19 cellular contexts compared by ENCODE assay signal in genomic region chr17:33506889-33507650, GRCh38.
A peak's percentile ranks its signal among the peaks of the same experiment; 100 is the strongest.
DNase-seq lines count a peak whose midpoint lies in the region; ATAC-seq, FAIRE-seq and TF ChIP-seq lines count a peak whose summit lies in the region.
"Had no signal": no experiment of that assay in that cellular context is flagged by ENCODE, and none has a peak within 500 bp of the region (broad histone marks: within the 10 kb centered on the region; RNA-seq: fewer than 3 reads in every experiment).

No MANE protein-coding gene starts in this region.

- no peak for FAIRE-seq in GM12878 (lab: Jason Lieb, UNC)
- FAIRE-seq: A549 had no signal

- TF ChIP-seq POLR2A in GM12878 (IDR thresholded peaks at IDR 0.05; ENCODE audit: low read depth, low read length) (no peak), vagina (IDR thresholded peaks at IDR 0.05) (no peak)

- TF ChIP-seq CTCF in GM12878 (IDR thresholded peaks at IDR 0.05 in 2 of 3, conservative IDR thresholded peaks at IDR 0.05 in 1 of 3; ENCODE audit: control insufficient read depth in 2 of 3, extremely low read depth in 1 of 3, insufficient read depth in 1 of 3, low read depth in 3 of 3, low read length in 3 of 3), result no peak
- no peak for TF ChIP-seq CTCF in vagina (IDR thresholded peaks at IDR 0.05)
- no peak for TF ChIP-seq CTCF in colonic mucosa (IDR thresholded peaks at IDR 0.05)

- no peak overlapping the region for H3K9ac ChIP-seq in GM12878 (ENCODE audit: control insufficient read depth, insufficient read depth, low read length)
- H3K9ac ChIP-seq in colonic mucosa (ENCODE audit: low read depth in 2 of 2, low read length in 2 of 2), result no peak overlapping the region

- no peak for TF ChIP-seq EP300 in GM12878 (IDR thresholded peaks at IDR 0.05; ENCODE audit: borderline replicate concordance in 1 of 2, control insufficient read depth in 1 of 2, low read depth in 2 of 2, low read length in 2 of 2)

- H3K36me3 ChIP-seq in GM12878 (ENCODE audit: control insufficient read depth in 2 of 2, insufficient read depth in 2 of 2, low read length in 1 of 2) (no peaks in the 10 kb centered on the region), vagina (no peaks in the 10 kb centered on the region), MG63 (no peaks in the 10 kb centered on the region), colonic mucosa (no peaks in the 10 kb centered on the region)
- H3K36me3 ChIP-seq: ascending aorta had no signal

- intact Hi-C loops in left ventricle myocardium superior (cut with micrococcal nuclease), result no loop called here
- intact Hi-C loops in Right ventricle myocardium superior (cut with DNase I), result no loop called here
- intact Hi-C loops in GM12878 (cut with micrococcal nuclease; ENCODE audit: unreplicated experiment), result no loop called here
- intact Hi-C loops in vagina (cut with DNase I), result no loop called here
- intact Hi-C loops in colonic mucosa (cut with DNase I), result no loop called here

- POLR2A ChIA-PET in GM12878 (lab: Charles Lee), result no interaction called here

- no peaks in the 10 kb centered on the region for H3K4me1 ChIP-seq in GM12878 (ENCODE audit: control insufficient read depth, insufficient read depth, low read length)
- no peaks in the 10 kb centered on the region for H3K4me1 ChIP-seq in vagina
- no peaks in the 10 kb centered on the region for H3K4me1 ChIP-seq in colonic mucosa
- H3K4me1 ChIP-seq: A549, ascending aorta had no signal

- ATAC-seq in left ventricle myocardium superior, result peak; percentile 36
- ATAC-seq in Right ventricle myocardium superior (ENCODE audit: poor library complexity), result no peak
- peak; percentile 48 for ATAC-seq in GM12878
- ATAC-seq in left lobe of liver, result peak; percentile 55
- ATAC-seq: A549; esophagus mucosa; stimulated activated effector memory CD8-positive, alpha-beta T cell treated with anti-CD3 and anti-CD28 coated beads, Interleukin-12 subunit alpha, Interleukin-12 subunit beta, amount 100 ng/mL, for 72 hours had no signal

- SMC1A ChIA-PET in GM12878 (lab: Charles Lee; ENCODE audit: uncharacterized antibody, unreplicated experiment), result no interaction called here

- H3K9me3 ChIP-seq in GM12878 (replicated peaks; ENCODE audit: control insufficient read depth, insufficient read depth, low read length), result no peaks in the 10 kb centered on the region
- no peaks in the 10 kb centered on the region for H3K9me3 ChIP-seq in vagina
- no peaks in the 10 kb centered on the region for H3K9me3 ChIP-seq in MG63
- H3K9me3 ChIP-seq in colonic mucosa, result no peaks in the 10 kb centered on the region
- H3K9me3 ChIP-seq: A549, ascending aorta had no signal

- no peak overlapping the region for H3K27ac ChIP-seq in GM12878 (ENCODE audit: control insufficient read depth, insufficient read depth)
- peak overlapping the region; percentile 8 for H3K27ac ChIP-seq in vagina
- no peak overlapping the region for H3K27ac ChIP-seq in colonic mucosa
- H3K27ac ChIP-seq: A549, ascending aorta had no signal

- 32% methylated on average over 11 of the region's 11 CpGs for WGBS in GM12878 (ENCODE audit: insufficient coverage, insufficient replicate concordance, low lambda C conversion rate, missing lambda C conversion rate)

- CTCF ChIA-PET in GM12878 (lab: Yijun Ruan, JAX), result interaction anchor here (1.5 to 1.8 kb wide), 2 partner anchors 12 to 49 kb away, joined by 4 to 11 read pairs; no protein-coding TSS in a partner anchor

- no peak for TF ChIP-seq RAD21 in GM12878 (IDR thresholded peaks at IDR 0.05; ENCODE audit: insufficient read depth, low read depth, low read length)

- no TSS peak for BruUV-seq in GM12878 (replicated peaks; lab: Mats Ljungman, UMichigan)

- in situ Hi-C loops in GM12878 (cut with MboI), result no loop called here

- RAD21 ChIA-PET in GM12878 (lab: Charles Lee; ENCODE audit: unreplicated experiment), result no interaction called here

- DNase-seq in left ventricle myocardium superior (no peak), Right ventricle myocardium superior (no peak), GM12878 (ENCODE audit: low read depth, low spot score) (no peak), left lobe of liver (ENCODE audit: low spot score) (no peak), vagina (ENCODE audit: extremely low spot score in 2 of 2) (no peak), MG63 (no peak), NCI-H345 treated with DMSO at 0.1 percent for 48 hours (lab: John Stamatoyannopoulos, UW; ENCODE audit: unreplicated experiment) (no peak), colonic mucosa (no peak)
- DNase-seq: activated CD4-positive, CD25-positive, alpha-beta regulatory T cell treated with anti-CD3 and anti-CD28 coated beads, Interleukin-2, amount 50 U/mL, for 72 hours; activated effector memory CD4-positive, alpha-beta T cell treated with anti-CD3 and anti-CD28 coated beads, Interleukin-2, amount 50 U/mL, for 16 hours; CD4-positive, CD25-positive, alpha-beta regulatory T cell; DMS79 treated with DMSO at 0.1 percent for 48 hours; glutamatergic neuron; IMR-90; NCI-H1105 treated with DMSO at 0.1 percent for 48 hours had no signal

- H3K27me3 ChIP-seq in GM12878 (replicated peaks in 1 of 2; ENCODE audit: control insufficient read depth in 2 of 2, insufficient read depth in 2 of 2, low read length in 1 of 2), result no peaks in the 10 kb centered on the region
- no peaks in the 10 kb centered on the region for H3K27me3 ChIP-seq in vagina
- no peaks in the 10 kb centered on the region for H3K27me3 ChIP-seq in MG63
- H3K27me3 ChIP-seq in colonic mucosa, result no peaks in the 10 kb centered on the region
- H3K27me3 ChIP-seq: ascending aorta had no signal

- H3K4me2 ChIP-seq in GM12878 (ENCODE audit: control insufficient read depth, insufficient read depth), result no peak overlapping the region
- H3K4me2 ChIP-seq: A549 had no signal

- H3K79me2 ChIP-seq in GM12878 (ENCODE audit: control insufficient read depth, insufficient read depth, low read length), result no peaks in the 10 kb centered on the region

- no peaks in the 10 kb centered on the region for H4K20me1 ChIP-seq in GM12878 (ENCODE audit: control insufficient read depth, insufficient read depth)

- no peak overlapping the region for H2AFZ ChIP-seq in GM12878 (ENCODE audit: control insufficient read depth, low read depth, low read length)

- no peak overlapping the region for H3K4me3 ChIP-seq in GM12878
- no peak overlapping the region for H3K4me3 ChIP-seq in vagina
- no peak overlapping the region for H3K4me3 ChIP-seq in MG63
- H3K4me3 ChIP-seq in colonic mucosa, result no peak overlapping the region
- H3K4me3 ChIP-seq: A549, ascending aorta had no signal

TF ChIP-seq in GM12878, 131 proteins besides CTCF, POLR2A, EP300 and RAD21 (continues in another document):
- no peak for TF ChIP-seq ZNF384 (IDR thresholded peaks at IDR 0.05; ENCODE audit: borderline replicate concordance, low read depth, low read length)
- no peak for TF ChIP-seq GABPA (IDR thresholded peaks at IDR 0.05; ENCODE audit: low read depth)
- no peak for TF ChIP-seq SRF (IDR thresholded peaks at IDR 0.05; ENCODE audit: low read depth in 2 of 2, low read length in 2 of 2)
- no peak for TF ChIP-seq NFIC (IDR thresholded peaks at IDR 0.05; ENCODE audit: low read depth, low read length)
- TF ChIP-seq CEBPZ (IDR thresholded peaks at IDR 0.05; ENCODE audit: low read depth, low read length), result no peak
- no peak for TF ChIP-seq SPI1 (IDR thresholded peaks at IDR 0.05; ENCODE audit: borderline replicate concordance, insufficient read depth, low read depth, low read length)
- no peak for TF ChIP-seq NBN (IDR thresholded peaks at IDR 0.05)
- no peak for TF ChIP-seq NRF1 (conservative IDR thresholded peaks at IDR 0.05; ENCODE audit: low read depth, low read length)
- no peak for TF ChIP-seq ATF3 (IDR thresholded peaks at IDR 0.05; ENCODE audit: borderline replicate concordance, extremely low read depth, low read depth, low read length)
